In the genomic region with DNA sequence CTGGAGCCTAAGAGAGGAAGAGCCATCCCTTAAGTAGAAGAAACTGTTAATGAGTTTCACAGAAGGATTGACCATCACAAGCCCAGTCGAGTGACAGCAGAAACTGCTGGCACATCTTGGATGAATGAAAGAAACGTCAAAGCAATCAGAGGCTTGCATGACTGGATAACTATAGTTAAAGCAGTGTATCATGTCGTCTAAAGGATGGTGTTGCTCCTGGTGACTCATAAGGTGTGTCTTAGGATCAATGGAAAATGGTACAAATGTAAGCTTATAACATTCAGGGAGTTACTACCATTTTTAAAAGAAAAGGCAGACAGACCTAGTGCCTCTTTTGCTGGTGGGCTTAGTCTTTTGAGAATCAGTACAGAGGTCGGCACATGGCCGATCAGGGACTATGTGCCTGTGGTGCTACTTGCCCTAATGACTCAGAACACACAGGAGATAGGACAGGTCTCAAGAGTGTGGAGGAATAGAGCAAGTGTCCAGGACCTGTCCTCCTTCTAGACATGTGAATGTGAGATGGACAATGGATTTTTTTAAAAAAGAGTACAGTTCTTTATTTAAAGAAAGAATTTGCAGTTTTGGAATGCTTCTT, we compare ENCODE assay signal across 17 cellular contexts. TPM values are rescaled to one million over a fixed set of nuclear protein-coding genes. Genes with fewer than 3 reads are reported as not detected.
DNase-seq lines count a peak whose midpoint lies in the region; ATAC-seq and TF ChIP-seq lines count a peak whose summit lies in the region.
"Had no signal": no experiment of that assay in that cellular context is flagged by ENCODE, and none has a peak within 500 bp of the region (broad histone marks: within the 10 kb centered on the region; RNA-seq: fewer than 3 reads in every experiment).

No MANE protein-coding gene starts in this region.

- no peak overlapping the region for H4K12ac ChIP-seq in trophoblast cell (ENCODE audit: low read depth, low read length)

- no peak overlapping the region for H3K4me2 ChIP-seq in trophoblast cell (ENCODE audit: low read length)

- peak overlapping the region; percentile 96 for H4K91ac ChIP-seq in trophoblast cell (ENCODE audit: low read depth, low read length)

- H3K4me3 Mint-ChIP-seq in Calu3 (ENCODE audit: low read depth, unreplicated experiment) (no peak overlapping the region), mesothelial cell of epicardium (no peak overlapping the region)
- H3K4me3 Mint-ChIP-seq: CD14-positive monocyte, HFFc6, IgD-negative memory B cell had no signal

- no peaks in the 10 kb centered on the region for H3K9me3 ChIP-seq in trophoblast cell (ENCODE audit: insufficient read depth, low read depth, low read length)
- H3K9me3 ChIP-seq: Caco-2, SJCRH30 had no signal

- no peaks in the 10 kb centered on the region for H3K27me3 ChIP-seq in trophoblast cell (ENCODE audit: insufficient read depth, low read length)
- H3K27me3 ChIP-seq: SJCRH30 had no signal

- H2AK5ac ChIP-seq in trophoblast cell (ENCODE audit: low read length) = no peak overlapping the region

- H2BK120ac ChIP-seq in trophoblast cell (ENCODE audit: insufficient read depth, low read length, poor library complexity) = peak overlapping the region; percentile 85

- no peak overlapping the region for H2AFZ ChIP-seq in trophoblast cell (ENCODE audit: insufficient read depth, low read length, poor library complexity)

- H3K27ac ChIP-seq in trophoblast cell (ENCODE audit: low read depth, low read length) = peak overlapping the region; percentile 45
- H3K27ac ChIP-seq: SJCRH30 had no signal

- no peak overlapping the region for H3K18ac ChIP-seq in trophoblast cell (ENCODE audit: low read length)

- CTCF ChIA-PET in Calu3 (lab: Charles Lee) = no interaction called here

- no peaks in the 10 kb centered on the region for H3K27me3 Mint-ChIP-seq in Calu3 (ENCODE audit: unreplicated experiment)
- no peaks in the 10 kb centered on the region for H3K27me3 Mint-ChIP-seq in mesothelial cell of epicardium (ENCODE audit: low read depth)
- H3K27me3 Mint-ChIP-seq: IgD-negative memory B cell had no signal

- H3K23ac ChIP-seq in trophoblast cell (ENCODE audit: low read length) = no peak overlapping the region

- H3K27ac Mint-ChIP-seq in Calu3 (ENCODE audit: unreplicated experiment) (peak overlapping the region; percentile 61), mesothelial cell of epicardium (no peak overlapping the region)
- H3K27ac Mint-ChIP-seq: CD14-positive monocyte, HFFc6, IgD-negative memory B cell had no signal

- H3K9ac ChIP-seq in trophoblast cell (ENCODE audit: low read length) = no peak overlapping the region

- H2BK12ac ChIP-seq in trophoblast cell (ENCODE audit: low read length) = peak overlapping the region; percentile 94

- peak overlapping the region; percentile 85 for H3K14ac ChIP-seq in trophoblast cell (ENCODE audit: low read length)

- H3K79me2 ChIP-seq in trophoblast cell (ENCODE audit: control insufficient read depth, insufficient read depth, low read length, poor library complexity) = peaks cover 4% of the 10 kb centered on the region

- ATAC-seq in HG03139 (IDR thresholded peaks at IDR 0.05; ENCODE audit: unreplicated experiment) = no peak

- peaks cover 49% of the 10 kb centered on the region for H3K79me1 ChIP-seq in trophoblast cell (ENCODE audit: low read length)

- BruUV-seq in Calu3 (replicated peaks; lab: Mats Ljungman, UMichigan) = no TSS peak

- H3K4me1 Mint-ChIP-seq in Calu3 (ENCODE audit: low read depth, unreplicated experiment) = peaks cover 18% of the 10 kb centered on the region
- H3K4me1 Mint-ChIP-seq in mesothelial cell of epicardium = peaks cover 12% of the 10 kb centered on the region
- H3K4me1 Mint-ChIP-seq: CD14-positive monocyte had no signal

- DNase-seq in Calu3 (no peak), LHCN-M2 (ENCODE audit: low read depth) (peak; percentile 12), epithelial cell of esophagus (ENCODE audit: low read depth) (peak; percentile 69), trophoblast cell (no peak), dermis blood vessel endothelial cell (no peak), mesothelial cell of epicardium (ENCODE audit: low spot score in 2 of 2, unreplicated experiment in 2 of 2) (no peak)
- DNase-seq: Caco-2, DMS79, GDM1, HFFc6, NCI-H1436 treated with DMSO at 0.1 percent for 48 hours, NCI-H2081, NCI-H510A treated with DMSO at 0.1 percent for 48 hours, SJCRH30 had no signal

- H3K4me1 ChIP-seq in trophoblast cell (ENCODE audit: control insufficient read depth in 1 of 2, insufficient read depth in 2 of 2, low read length in 2 of 2) = peaks cover 13 to 20% of the 10 kb centered on the region in 2 experiments
- H3K4me1 ChIP-seq: Caco-2, SJCRH30 had no signal

- no peaks in the 10 kb centered on the region for H3K36me3 ChIP-seq in trophoblast cell (ENCODE audit: control insufficient read depth in 1 of 2, insufficient read depth in 2 of 2, low read length in 2 of 2)
- H3K36me3 ChIP-seq: SJCRH30 had no signal

- intact Hi-C loops in Calu3 (cut with micrococcal nuclease; ENCODE audit: unreplicated experiment) = no loop called here

- no peak overlapping the region for H3K4me3 ChIP-seq in epithelial cell of esophagus (ENCODE audit: low read length)
- no peak overlapping the region for H3K4me3 ChIP-seq in trophoblast cell (ENCODE audit: low read depth, low read length)
- H3K4me3 ChIP-seq: SJCRH30 had no signal

- no peak for TF ChIP-seq CTCF in Calu3 (IDR thresholded peaks at IDR 0.05; ENCODE audit: unreplicated experiment)
- no peak for TF ChIP-seq CTCF in epithelial cell of esophagus (IDR thresholded peaks at IDR 0.05; ENCODE audit: insufficient read depth, low read depth, low read length, missing control alignments)
- no peak for TF ChIP-seq CTCF in mesothelial cell of epicardium (IDR thresholded peaks at IDR 0.05; ENCODE audit: unreplicated experiment)

- peak overlapping the region; percentile 12 for H3K4ac ChIP-seq in trophoblast cell (ENCODE audit: low read depth, low read length)

- WGBS in trophoblast cell (ENCODE audit: extremely low coverage, insufficient coverage, insufficient read length) = no CpG with 5 or more reads among the region's 5 CpGs

- H3K36me3 Mint-ChIP-seq in Calu3 (ENCODE audit: insufficient read depth, unreplicated experiment) (no peaks in the 10 kb centered on the region), mesothelial cell of epicardium (no peaks in the 10 kb centered on the region)
- H3K36me3 Mint-ChIP-seq: CD14-positive monocyte, IgD-negative memory B cell had no signal

- H2BK5ac ChIP-seq in trophoblast cell (ENCODE audit: low read depth, low read length, poor library complexity) = peak overlapping the region; percentile 95

- H4K8ac ChIP-seq in trophoblast cell (ENCODE audit: low read depth, low read length) = peak overlapping the region; percentile 22

- H3K9me3 Mint-ChIP-seq in Calu3 (ENCODE audit: low read depth, unreplicated experiment) (no peaks in the 10 kb centered on the region), mesothelial cell of epicardium (no peaks in the 10 kb centered on the region)
- H3K9me3 Mint-ChIP-seq: CD14-positive monocyte, HFFc6, IgD-negative memory B cell had no signal

RNA-seq across cellular contexts. Expression of a gene that starts 55.7 kb away (rescaled TPM):
- total RNA-seq in Calu3 (2022) (53.8 and 56.3 TPM in 2 replicates), LHCN-M2 (2014; rRNA removed) (85.6 and 93.9 TPM in 2 replicates), dermis blood vessel endothelial cell (62.8 and 71.0 TPM in 2 replicates), mesothelial cell of epicardium (22.6 to 23.6 TPM (median 23.5 TPM) in 3 replicates)
- 17.4 TPM for polyA plus RNA-seq in LHCN-M2 (2012)
- 26.8 and 27.2 TPM in 2 replicates for polyA plus RNA-seq in trophoblast cell (2013)

Comparison
In these comparisons a context has a peak if more than half of its experiments do, and no peak if none do; other contexts are left out.
1. DNase-seq: peak in LHCN-M2 (single experiment) and epithelial cell of esophagus (single experiment); none in Calu3 (single experiment), trophoblast cell (0 of 2), dermis blood vessel endothelial cell (single experiment) and mesothelial cell of epicardium (0 of 2).